ENCODE assay signal across 1 cellular context in genomic region chr16:85806539-85806938, GRCh38.
TF ChIP-seq lines count a peak whose summit lies in the region.

No MANE protein-coding gene starts in this region.

TF ChIP-seq in K562, 482 proteins besides CTCF, POLR2A, EP300 and RAD21:
- TF ChIP-seq ZNF507 (tag; conservative IDR thresholded peaks at IDR 0.05) (no peak), ZNF197 (CRISPR knock-in tag; IDR thresholded peaks at IDR 0.05; ENCODE audit: low read depth) (no peak), RBFOX2 (IDR thresholded peaks at IDR 0.05; ENCODE audit: low read depth, low read length) (0 out of 2 replicates have a peak, but pooled peaks have one; percentile 30)
